In genomic region chr20:38818113-38819065, GRCh38 we compare ENCODE assay signal across 16 cellular contexts. TPM values are rescaled to one million over a fixed set of nuclear protein-coding genes. Genes with fewer than 3 reads are reported as not detected.
DNase-seq lines count a peak whose midpoint lies in the region; ATAC-seq and TF ChIP-seq lines count a peak whose summit lies in the region.
"Had no signal": no experiment of that assay in that cellular context is flagged by ENCODE, and none has a peak within 500 bp of the region (broad histone marks: within the 10 kb centered on the region; RNA-seq: fewer than 3 reads in every experiment).

No MANE protein-coding gene starts in this region.

- H3K9me3 Mint-ChIP-seq in activated CD8-positive, alpha-beta T cell treated with anti-CD3 and anti-CD28 coated beads for 36 hours, result peaks cover 7% of the 10 kb centered on the region
- H3K9me3 Mint-ChIP-seq in activated CD8-positive, alpha-beta T cell treated with anti-CD3 and anti-CD28 coated beads, Interleukin-2, amount 10 ng/mL, durations not matched to agents 7 days and 5 days (ENCODE audit: insufficient read depth), result no peaks in the 10 kb centered on the region
- H3K9me3 Mint-ChIP-seq in H9, result 0 out of 5 replicates have a peak, but pooled peaks cover 0 to 3% of the 10 kb centered on the region in 2 experiments
- H3K9me3 Mint-ChIP-seq in activated T-helper 2 cell treated with anti-CD3 and anti-CD28 coated beads, Interferon-gamma antibody, Interleukin-2, Interleukin-4, amounts not matched to agents 10 μg/mL and 5 μg/mL and 100 μg/mL, durations not matched to agents 14 hours and 24 hours and 36 hours, result peaks cover 4% of the 10 kb centered on the region
- H3K9me3 Mint-ChIP-seq in immature natural killer cell, result peaks cover 0 to 7% (median 0%) of the 10 kb centered on the region in 6 donors

- no peaks in the 10 kb centered on the region for H3K79me2 ChIP-seq in H9 (ENCODE audit: insufficient read depth, low read length)

- no peak overlapping the region for H4K91ac ChIP-seq in H9 (ENCODE audit: insufficient read length, low read depth, low read length)

- no peak overlapping the region for H3K27ac ChIP-seq in H9 (ENCODE audit: insufficient read length, low read depth, low read length)
- H3K27ac ChIP-seq: left ventricle myocardium inferior, pancreas, sigmoid colon had no signal

- no peak overlapping the region for H2AFZ ChIP-seq in H9 (ENCODE audit: low read length)

- H3K9me3 ChIP-seq in H9 (ENCODE audit: control insufficient read depth, low read depth, low read length), result no peaks in the 10 kb centered on the region
- H3K9me3 ChIP-seq: pancreas had no signal

- CTCF ChIA-PET in activated CD8-positive, alpha-beta T cell treated with anti-CD3 and anti-CD28 coated beads for 36 hours (lab: Charles Lee), result interaction anchor here (1.1 to 1.7 kb wide), 4 partner anchors 12 to 75 kb away, joined by 3 to 5 read pairs (median 4); no protein-coding TSS in a partner anchor
- CTCF ChIA-PET in activated CD8-positive, alpha-beta T cell treated with anti-CD3 and anti-CD28 coated beads, Interleukin-2, amount 10 ng/mL, durations not matched to agents 7 days and 5 days (lab: Charles Lee), result interaction anchor here (0.9 to 2.5 kb wide), 4 partner anchors 11 to 185 kb away, joined by 3 to 7 read pairs (median 3); partner anchors contain the start of gene PPP1R16B

- no peak for DNase-seq in activated CD8-positive, alpha-beta T cell treated with anti-CD3 and anti-CD28 coated beads for 36 hours
- DNase-seq in activated CD8-positive, alpha-beta T cell treated with anti-CD3 and anti-CD28 coated beads, Interleukin-2, amount 10 ng/mL, durations not matched to agents 7 days and 5 days, result no peak
- DNase-seq in H9 (peak; percentile 8), immature natural killer cell (no peak), Ammon's horn (ENCODE audit: low spot score) (no peak), HPDE6-E6E7 (ENCODE audit: extremely low spot score) (no peak)
- DNase-seq in activated T-helper 2 cell treated with anti-CD3 and anti-CD28 coated beads, Interferon-gamma antibody, Interleukin-2, Interleukin-4, amounts not matched to agents 10 μg/mL and 5 μg/mL and 100 μg/mL, durations not matched to agents 14 hours and 24 hours and 36 hours (ENCODE audit: low spot score), result no peak
- DNase-seq: activated CD4-positive, alpha-beta T cell treated with anti-CD3 and anti-CD28 coated beads for 1 hour; aorta; left ventricle myocardium inferior; MM.1S; pancreas; sigmoid colon; stimulated activated CD4-positive, alpha-beta T cell treated with anti-CD3 and anti-CD28 coated beads, Interleukin-2, amount 100 ng/mL, for 24 hours had no signal

- no peaks in the 10 kb centered on the region for H3K27me3 Mint-ChIP-seq in activated CD8-positive, alpha-beta T cell treated with anti-CD3 and anti-CD28 coated beads for 36 hours
- H3K27me3 Mint-ChIP-seq in activated CD8-positive, alpha-beta T cell treated with anti-CD3 and anti-CD28 coated beads, Interleukin-2, amount 10 ng/mL, durations not matched to agents 7 days and 5 days (ENCODE audit: low read depth), result no peaks in the 10 kb centered on the region
- no peaks in the 10 kb centered on the region for H3K27me3 Mint-ChIP-seq in H9 (ENCODE audit: low read depth)
- H3K27me3 Mint-ChIP-seq in activated T-helper 2 cell treated with anti-CD3 and anti-CD28 coated beads, Interferon-gamma antibody, Interleukin-2, Interleukin-4, amounts not matched to agents 10 μg/mL and 5 μg/mL and 100 μg/mL, durations not matched to agents 14 hours and 24 hours and 36 hours (ENCODE audit: low read depth), result no peaks in the 10 kb centered on the region
- peaks cover 4 to 6% (median 6%) of the 10 kb centered on the region in 3 donors for H3K27me3 Mint-ChIP-seq in immature natural killer cell (ENCODE audit: low read depth in 3 of 3)

- H3K4me1 Mint-ChIP-seq in activated CD8-positive, alpha-beta T cell treated with anti-CD3 and anti-CD28 coated beads for 36 hours (ENCODE audit: low read depth), result peaks cover 70% of the 10 kb centered on the region
- H3K4me1 Mint-ChIP-seq in activated CD8-positive, alpha-beta T cell treated with anti-CD3 and anti-CD28 coated beads, Interleukin-2, amount 10 ng/mL, durations not matched to agents 7 days and 5 days (ENCODE audit: low read depth), result peaks cover 57% of the 10 kb centered on the region
- peaks cover 14 to 18% of the 10 kb centered on the region in 2 experiments for H3K4me1 Mint-ChIP-seq in H9
- peaks cover 64% of the 10 kb centered on the region for H3K4me1 Mint-ChIP-seq in activated T-helper 2 cell treated with anti-CD3 and anti-CD28 coated beads, Interferon-gamma antibody, Interleukin-2, Interleukin-4, amounts not matched to agents 10 μg/mL and 5 μg/mL and 100 μg/mL, durations not matched to agents 14 hours and 24 hours and 36 hours (ENCODE audit: low read depth)
- peaks cover 64 to 86% of the 10 kb centered on the region in 2 donors for H3K4me1 Mint-ChIP-seq in immature natural killer cell

- peaks cover 3% of the 10 kb centered on the region; the same call in 1 of the 2 replicates for H3K4me1 ChIP-seq in H9 (ENCODE audit: insufficient read depth, low read length)
- H3K4me1 ChIP-seq: pancreas, sigmoid colon had no signal

- H3K27me3 ChIP-seq in H9 (ENCODE audit: insufficient read depth, low read length), result no peaks in the 10 kb centered on the region
- H3K27me3 ChIP-seq: pancreas, sigmoid colon had no signal

- no CpG with 5 or more reads among the region's 9 CpGs for WGBS in H9 (ENCODE audit: extremely low coverage, insufficient read length, low lambda C conversion rate)

- no peak overlapping the region for H2BK20ac ChIP-seq in H9 (ENCODE audit: low read depth, low read length, poor library complexity, severe bottlenecking)

- no peak overlapping the region for H2BK5ac ChIP-seq in H9 (ENCODE audit: insufficient read length, low read length)

- peaks cover 72% of the 10 kb centered on the region for H3K36me3 Mint-ChIP-seq in activated CD8-positive, alpha-beta T cell treated with anti-CD3 and anti-CD28 coated beads for 36 hours (ENCODE audit: low read depth)
- H3K36me3 Mint-ChIP-seq in activated CD8-positive, alpha-beta T cell treated with anti-CD3 and anti-CD28 coated beads, Interleukin-2, amount 10 ng/mL, durations not matched to agents 7 days and 5 days (ENCODE audit: low read depth), result peaks cover 61% of the 10 kb centered on the region
- H3K36me3 Mint-ChIP-seq in H9 (ENCODE audit: insufficient read depth in 1 of 3, low read depth in 3 of 3) (no peaks in the 10 kb centered on the region; a peak in 2 of 7 replicates), immature natural killer cell (peaks cover 17 to 31% (median 28%) of the 10 kb centered on the region in 3 donors)
- peaks cover 87% of the 10 kb centered on the region for H3K36me3 Mint-ChIP-seq in activated T-helper 2 cell treated with anti-CD3 and anti-CD28 coated beads, Interferon-gamma antibody, Interleukin-2, Interleukin-4, amounts not matched to agents 10 μg/mL and 5 μg/mL and 100 μg/mL, durations not matched to agents 14 hours and 24 hours and 36 hours (ENCODE audit: low read depth)

- POLR2A ChIA-PET in activated CD8-positive, alpha-beta T cell treated with anti-CD3 and anti-CD28 coated beads for 36 hours (lab: Charles Lee), result interaction anchor here (0.9 kb wide), 1 partner anchor 9 kb away, joined by 3 read pairs; no protein-coding TSS in a partner anchor
- POLR2A ChIA-PET in activated CD8-positive, alpha-beta T cell treated with anti-CD3 and anti-CD28 coated beads, Interleukin-2, amount 10 ng/mL, durations not matched to agents 7 days and 5 days (lab: Charles Lee), result interaction anchor here (0.6 to 0.7 kb wide), 3 partner anchors 12 to 56 kb away, joined by 3 to 4 read pairs (median 3); no protein-coding TSS in a partner anchor

- H2BK12ac ChIP-seq in H9 (ENCODE audit: insufficient read length, low read depth, low read length), result no peak overlapping the region

- peak overlapping the region; percentile 51 for H3K4me2 ChIP-seq in H9 (ENCODE audit: insufficient read depth, insufficient read length, low read length)

- H2BK120ac ChIP-seq in H9 (ENCODE audit: low read depth, low read length, poor library complexity, severe bottlenecking), result no peak overlapping the region

- no peak for TF ChIP-seq CTCF in activated CD8-positive, alpha-beta T cell treated with anti-CD3 and anti-CD28 coated beads for 36 hours (IDR thresholded peaks at IDR 0.05)
- no peak for TF ChIP-seq CTCF in H9 (conservative IDR thresholded peaks at IDR 0.05)

- no peaks in the 10 kb centered on the region for H4K20me1 ChIP-seq in H9 (ENCODE audit: control insufficient read depth, insufficient read depth, insufficient read length)

- no peak overlapping the region for H3K4ac ChIP-seq in H9 (ENCODE audit: low read depth, low read length)

- no peak overlapping the region for H3K9ac ChIP-seq in H9 (ENCODE audit: extremely low read depth, insufficient read length, low read length)

- H3K27ac Mint-ChIP-seq in activated CD8-positive, alpha-beta T cell treated with anti-CD3 and anti-CD28 coated beads for 36 hours, result peak overlapping the region; percentile 2
- H3K27ac Mint-ChIP-seq in activated CD8-positive, alpha-beta T cell treated with anti-CD3 and anti-CD28 coated beads, Interleukin-2, amount 10 ng/mL, durations not matched to agents 7 days and 5 days, result no peak overlapping the region
- H3K27ac Mint-ChIP-seq in H9 (peak overlapping the region in 2 of 3 experiments; percentile 27 to 63; a peak in 4 of 7 replicates), immature natural killer cell (peak overlapping the region; percentile 31 to 66 (median 55))
- peak overlapping the region; percentile 43 for H3K27ac Mint-ChIP-seq in activated T-helper 2 cell treated with anti-CD3 and anti-CD28 coated beads, Interferon-gamma antibody, Interleukin-2, Interleukin-4, amounts not matched to agents 10 μg/mL and 5 μg/mL and 100 μg/mL, durations not matched to agents 14 hours and 24 hours and 36 hours
- H3K27ac Mint-ChIP-seq: CD14-positive monocyte had no signal

- intact Hi-C loops in activated CD8-positive, alpha-beta T cell treated with anti-CD3 and anti-CD28 coated beads for 36 hours (cut with micrococcal nuclease), result no loop called here
- intact Hi-C loops in activated T-helper 2 cell treated with anti-CD3 and anti-CD28 coated beads, Interferon-gamma antibody, Interleukin-2, Interleukin-4, amounts not matched to agents 10 μg/mL and 5 μg/mL and 100 μg/mL, durations not matched to agents 14 hours and 24 hours and 36 hours (cut with micrococcal nuclease), result no loop called here

- H3K23me2 ChIP-seq in H9 (ENCODE audit: insufficient read length, low read depth, low read length, poor library complexity, severe bottlenecking), result no peaks in the 10 kb centered on the region

- H4K8ac ChIP-seq in H9 (replicated peaks; ENCODE audit: insufficient read length, low read depth, low read length), result no peak overlapping the region

- H3K56ac ChIP-seq in H9 (ENCODE audit: insufficient read length, low read depth, low read length), result no peak overlapping the region

- no peak overlapping the region for H2AK5ac ChIP-seq in H9 (ENCODE audit: insufficient read length, low read length)

- no peak overlapping the region for H3K4me3 Mint-ChIP-seq in activated CD8-positive, alpha-beta T cell treated with anti-CD3 and anti-CD28 coated beads for 36 hours
- H3K4me3 Mint-ChIP-seq in activated CD8-positive, alpha-beta T cell treated with anti-CD3 and anti-CD28 coated beads, Interleukin-2, amount 10 ng/mL, durations not matched to agents 7 days and 5 days, result no peak overlapping the region
- H3K4me3 Mint-ChIP-seq in H9, result peak overlapping the region in 1 of 2 experiments; percentile 22; a peak in 2 of 5 replicates
- H3K4me3 Mint-ChIP-seq in activated T-helper 2 cell treated with anti-CD3 and anti-CD28 coated beads, Interferon-gamma antibody, Interleukin-2, Interleukin-4, amounts not matched to agents 10 μg/mL and 5 μg/mL and 100 μg/mL, durations not matched to agents 14 hours and 24 hours and 36 hours (ENCODE audit: low read depth), result no peak overlapping the region
- no peak overlapping the region for H3K4me3 Mint-ChIP-seq in immature natural killer cell
- H3K4me3 Mint-ChIP-seq: CD14-positive monocyte had no signal

- H3K79me1 ChIP-seq in H9 (ENCODE audit: insufficient read depth, low read depth, low read length, poor library complexity, severe bottlenecking), result no peaks in the 10 kb centered on the region

- H2BK15ac ChIP-seq in H9 (ENCODE audit: low read depth, low read length), result no peak overlapping the region

- no peak overlapping the region for H3K18ac ChIP-seq in H9 (ENCODE audit: insufficient read length, low read depth, low read length)

- no peak overlapping the region for H4K5ac ChIP-seq in H9 (ENCODE audit: insufficient read length, low read depth, low read length)

- peak; percentile 45 for ATAC-seq in activated CD8-positive, alpha-beta T cell treated with anti-CD3 and anti-CD28 coated beads for 36 hours
- no peak for ATAC-seq in activated CD8-positive, alpha-beta T cell treated with anti-CD3 and anti-CD28 coated beads, Interleukin-2, amount 10 ng/mL, durations not matched to agents 7 days and 5 days
- ATAC-seq in HG02884 (IDR thresholded peaks at IDR 0.05; ENCODE audit: unreplicated experiment), result no peak
- ATAC-seq: pancreas had no signal

- no peak overlapping the region for H3K14ac ChIP-seq in H9 (ENCODE audit: insufficient read depth, low read length)

- H3T11ph ChIP-seq in H9 (ENCODE audit: low read length), result no peak overlapping the region

- H3K23ac ChIP-seq in H9 (ENCODE audit: insufficient read length, low read depth, low read length), result no peak overlapping the region

RNA-seq across cellular contexts. Expression of gene PPP1R16B, which starts 12.9 kb away (rescaled TPM):
- total RNA-seq in activated CD8-positive, alpha-beta T cell treated with anti-CD3 and anti-CD28 coated beads for 36 hours, result 10 to 100 TPM; 74.9 to 81.4 TPM
- 10 to 100 TPM; 63.4 to 65.1 TPM for total RNA-seq in activated CD8-positive, alpha-beta T cell treated with anti-CD3 and anti-CD28 coated beads, Interleukin-2, amount 10 ng/mL, durations not matched to agents 7 days and 5 days
- 8.2 TPM in 2 replicates for total RNA-seq in H9 (2021)
- total RNA-seq in activated T-helper 2 cell treated with anti-CD3 and anti-CD28 coated beads, Interferon-gamma antibody, Interleukin-2, Interleukin-4, amounts not matched to agents 10 μg/mL and 5 μg/mL and 100 μg/mL, durations not matched to agents 14 hours and 24 hours and 36 hours, result 109 and 111 TPM in 2 replicates
- 10 to 100 TPM; 23.6 to 42.8 (median 24.9) TPM for polyA plus RNA-seq in immature natural killer cell
